9 cellular contexts compared by ENCODE assay signal in genomic region chr15:70474367-70474681, GRCh38.
DNase-seq lines count a peak whose midpoint lies in the region; ATAC-seq and TF ChIP-seq lines count a peak whose summit lies in the region.
"Had no signal": no experiment of that assay in that cellular context is flagged by ENCODE, and none has a peak within 500 bp of the region (broad histone marks: within the 10 kb centered on the region; RNA-seq: fewer than 3 reads in every experiment).

No MANE protein-coding gene starts in this region.

- TF ChIP-seq CTCF in thoracic aorta (IDR thresholded peaks at IDR 0.05) = no peak

- H3K4me1 Mint-ChIP-seq in T-helper 1 cell treated with Interleukin-12 subunit alpha and Interleukin-12 subunit beta and Interleukin-4 antibody, amounts not matched to agents 30 μg/mL and 1 μg/mL, for 36 hours (ENCODE audit: low read depth) = peaks cover 40% of the 10 kb centered on the region

- H3K4me3 ChIP-seq in adipocyte (ENCODE audit: low read length) (peak overlapping the region; percentile 64), thoracic aorta (peak overlapping the region; percentile 64)

- no peak for DNase-seq in T-helper 1 cell
- DNase-seq in adipocyte (ENCODE audit: low read depth) = no peak
- no peak for DNase-seq in thoracic aorta (ENCODE audit: low spot score)
- DNase-seq in hypothalamus (lab: John Stamatoyannopoulos, UW) = no peak
- DNase-seq: T-helper 9 cell had no signal

- no peaks in the 10 kb centered on the region for H3K36me3 ChIP-seq in adipocyte (ENCODE audit: control insufficient read depth, insufficient read depth, low read length, severe bottlenecking)
- H3K36me3 ChIP-seq in thoracic aorta = no peaks in the 10 kb centered on the region

- H3K36me3 Mint-ChIP-seq in T-helper 1 cell treated with Interleukin-12 subunit alpha and Interleukin-12 subunit beta and Interleukin-4 antibody, amounts not matched to agents 30 μg/mL and 1 μg/mL, for 36 hours (ENCODE audit: low read depth) = peaks cover 6% of the 10 kb centered on the region

- peak overlapping the region; percentile 51 for H3K9ac ChIP-seq in adipocyte (ENCODE audit: low read length)

- ATAC-seq in thoracic aorta (ENCODE audit: insufficient number of reproducible peaks, low FRiP score, low read depth) (no peak), GM21390 (IDR thresholded peaks at IDR 0.05; ENCODE audit: unreplicated experiment) (no peak), GM18520 (IDR thresholded peaks at IDR 0.05; ENCODE audit: unreplicated experiment) (no peak)

- H3K27ac ChIP-seq in layer of hippocampus (ENCODE audit: low read depth, low read length) = peak overlapping the region; percentile 57
- peak overlapping the region; percentile 89 to 95 for H3K27ac ChIP-seq in thoracic aorta

- peaks cover 72% of the 10 kb centered on the region for H3K27me3 Mint-ChIP-seq in T-helper 1 cell treated with Interleukin-12 subunit alpha and Interleukin-12 subunit beta and Interleukin-4 antibody, amounts not matched to agents 30 μg/mL and 1 μg/mL, for 36 hours (ENCODE audit: low read depth)

- peaks cover 3% of the 10 kb centered on the region for H3K9me3 Mint-ChIP-seq in T-helper 1 cell treated with Interleukin-12 subunit alpha and Interleukin-12 subunit beta and Interleukin-4 antibody, amounts not matched to agents 30 μg/mL and 1 μg/mL, for 36 hours

- peak overlapping the region; percentile 66 for H3K4me3 Mint-ChIP-seq in T-helper 1 cell treated with Interleukin-12 subunit alpha and Interleukin-12 subunit beta and Interleukin-4 antibody, amounts not matched to agents 30 μg/mL and 1 μg/mL, for 36 hours

- H3K9me3 ChIP-seq in adipocyte (ENCODE audit: control insufficient read depth, low read length) (no peaks in the 10 kb centered on the region), thoracic aorta (no peaks in the 10 kb centered on the region)

- peaks cover 4% of the 10 kb centered on the region for H3K27me3 ChIP-seq in adipocyte (replicated peaks; ENCODE audit: control insufficient read depth, insufficient read depth, low read length)
- H3K27me3 ChIP-seq in layer of hippocampus (ENCODE audit: control insufficient read depth, insufficient read depth, low read length) = peaks cover 3% of the 10 kb centered on the region
- no peaks in the 10 kb centered on the region for H3K27me3 ChIP-seq in thoracic aorta (replicated peaks; ENCODE audit: insufficient read depth)

- H3K27ac Mint-ChIP-seq in T-helper 1 cell treated with Interleukin-12 subunit alpha and Interleukin-12 subunit beta and Interleukin-4 antibody, amounts not matched to agents 30 μg/mL and 1 μg/mL, for 36 hours = no peak overlapping the region

- H3K4me1 ChIP-seq in adipocyte (ENCODE audit: control insufficient read depth, insufficient read depth, low read length) (peaks cover 35% of the 10 kb centered on the region), thoracic aorta (ENCODE audit: control insufficient read depth in 1 of 2, low read depth in 2 of 2) (peaks cover 18 to 27% of the 10 kb centered on the region in 2 donors)
